Comparison of ENCODE assay signal across 19 cellular contexts in the genomic region with DNA sequence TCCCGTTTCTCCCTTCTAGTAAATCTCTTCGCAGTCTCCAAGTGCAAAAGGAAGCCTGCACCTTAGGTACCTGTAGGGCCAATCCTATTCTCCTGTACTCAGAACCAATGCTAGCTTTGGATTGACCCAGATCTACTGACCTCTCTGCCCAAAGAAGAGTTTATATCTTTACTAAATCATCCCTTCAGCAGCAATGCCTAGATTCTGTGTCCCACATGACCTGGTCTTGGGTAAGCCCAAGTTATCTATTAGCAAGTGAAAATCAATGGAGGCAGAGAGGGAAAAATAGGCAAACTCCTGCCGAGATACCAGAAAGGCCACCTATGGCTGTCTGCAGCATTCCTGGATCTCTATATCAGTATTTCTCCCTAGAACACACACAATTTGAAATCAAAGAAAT.
"Had no signal": no experiment of that assay in that cellular context is flagged by ENCODE, and none has a peak within 500 bp of the region (broad histone marks: within the 10 kb centered on the region; RNA-seq: fewer than 3 reads in every experiment).

No MANE protein-coding gene starts in this region.

- ATAC-seq: gastrocnemius medialis; naive thymus-derived CD4-positive, alpha-beta T cell; psoas muscle; right cardiac atrium had no signal

- H3K4me1 ChIP-seq: gastrocnemius medialis, psoas muscle, testis, tibial artery had no signal

- H3K36me3 ChIP-seq: gastrocnemius medialis had no signal

- DNase-seq: cortex of kidney; foreskin fibroblast; gastrocnemius medialis; head of caudate nucleus; mesendoderm; midbrain; naive thymus-derived CD4-positive, alpha-beta T cell; nucleus accumbens; psoas muscle; right cardiac atrium; spleen; stimulated activated CD8-positive, alpha-beta memory T cell treated with anti-CD3 and anti-CD28 coated beads, Interleukin-4, amount 100 ng/mL, for 48 hours; stimulated activated naive CD4-positive, alpha-beta T cell treated with Interleukin-2 at 50 U/mL for 16 hours; stomach; testis; tibial artery had no signal

- H3K9me3 Mint-ChIP-seq: naive thymus-derived CD4-positive, alpha-beta T cell; nephron; type B pancreatic cell had no signal

- H3K9me3 ChIP-seq: gastrocnemius medialis, psoas muscle, spleen, stomach, testis, tibial artery had no signal

- H3K4me3 ChIP-seq: gastrocnemius medialis, psoas muscle, skin epidermis, spleen, stomach, testis, tibial artery had no signal

- H3K27me3 ChIP-seq: gastrocnemius medialis, spleen, stomach, testis, tibial artery had no signal

- H3K27ac ChIP-seq: gastrocnemius medialis, psoas muscle, skin epidermis, spleen, stomach, testis, tibial artery had no signal

- H3K27me3 Mint-ChIP-seq: naive thymus-derived CD4-positive, alpha-beta T cell; type B pancreatic cell had no signal

- H3K4me3 Mint-ChIP-seq: naive thymus-derived CD4-positive, alpha-beta T cell; nephron; type B pancreatic cell had no signal
